Comparison of ENCODE assay signal across 14 cellular contexts in genomic region chr4:41060352-41061318, GRCh38.
DNase-seq lines count a peak whose midpoint lies in the region; ATAC-seq lines count a peak whose summit lies in the region.
"Had no signal": no experiment of that assay in that cellular context is flagged by ENCODE, and none has a peak within 500 bp of the region (broad histone marks: within the 10 kb centered on the region; RNA-seq: fewer than 3 reads in every experiment).

No MANE protein-coding gene starts in this region.

- H3K27ac Mint-ChIP-seq in T-cell = no peak overlapping the region
- H3K27ac Mint-ChIP-seq: activated naive CD8-positive, alpha-beta T cell treated with anti-CD3 and anti-CD28 coated beads, Interleukin-2, amount 10 ng/mL, durations not matched to agents 7 days and 5 days; dendritic cell treated with granulocyte-macrophage colony-stimulating factor and Interleukin-4, amounts not matched to agents 40 ng/mL and 50 ng/mL, for 4 days; stimulated activated naive CD8-positive, alpha-beta T cell treated with anti-CD3 and anti-CD28 coated beads, Interleukin-15, Interleukin-2, amounts not matched to agents 100 ng/mL and 50 ng/mL, for 24 hours had no signal

- POLR2A ChIA-PET in T-cell (lab: Charles Lee) = no interaction called here

- no peaks in the 10 kb centered on the region for H3K4me1 Mint-ChIP-seq in T-cell
- H3K4me1 Mint-ChIP-seq: activated naive CD8-positive, alpha-beta T cell treated with anti-CD3 and anti-CD28 coated beads, Interleukin-2, amount 10 ng/mL, durations not matched to agents 7 days and 5 days had no signal

- CTCF ChIA-PET in T-cell (lab: Charles Lee) = no interaction called here

- H3K9me3 Mint-ChIP-seq in T-cell = peaks cover 2 to 10% (median 4%) of the 10 kb centered on the region in 3 donors
- H3K9me3 Mint-ChIP-seq: activated naive CD8-positive, alpha-beta T cell treated with anti-CD3 and anti-CD28 coated beads, Interleukin-2, amount 10 ng/mL, durations not matched to agents 7 days and 5 days had no signal

- H3K36me3 Mint-ChIP-seq in T-cell = no peaks in the 10 kb centered on the region
- H3K36me3 Mint-ChIP-seq: activated naive CD8-positive, alpha-beta T cell treated with anti-CD3 and anti-CD28 coated beads, Interleukin-2, amount 10 ng/mL, durations not matched to agents 7 days and 5 days had no signal

- ATAC-seq in sciatic nerve (peak; percentile 30), HG03159 (IDR thresholded peaks at IDR 0.05; ENCODE audit: unreplicated experiment) (no peak), T-cell (replicated peaks in 1 of 4) (no peak)
- ATAC-seq: WTC11 had no signal

- H3K27me3 Mint-ChIP-seq in T-cell = peaks cover 4 to 7% of the 10 kb centered on the region in 2 donors
- H3K27me3 Mint-ChIP-seq: activated naive CD8-positive, alpha-beta T cell treated with anti-CD3 and anti-CD28 coated beads, Interleukin-2, amount 10 ng/mL, durations not matched to agents 7 days and 5 days; dendritic cell treated with granulocyte-macrophage colony-stimulating factor and Interleukin-4, amounts not matched to agents 40 ng/mL and 50 ng/mL, for 4 days had no signal

- intact Hi-C loops in head of caudate nucleus (cut with DNase I) = loop anchor here (10.0 kb wide), 1 partner anchor 136 kb away; no protein-coding TSS in a partner anchor
- intact Hi-C loops in sciatic nerve (cut with DNase I) = loop anchor here (10.0 kb wide), 1 partner anchor 154 kb away; the partner anchor contains the start of gene APBB2

- no peak overlapping the region for H3K4me3 Mint-ChIP-seq in T-cell
- H3K4me3 Mint-ChIP-seq: activated naive CD8-positive, alpha-beta T cell treated with anti-CD3 and anti-CD28 coated beads, Interleukin-2, amount 10 ng/mL, durations not matched to agents 7 days and 5 days; dendritic cell treated with granulocyte-macrophage colony-stimulating factor and Interleukin-4, amounts not matched to agents 40 ng/mL and 50 ng/mL, for 4 days; stimulated activated naive CD8-positive, alpha-beta T cell treated with anti-CD3 and anti-CD28 coated beads, Interleukin-15, Interleukin-2, amounts not matched to agents 100 ng/mL and 50 ng/mL, for 24 hours; WTC11 had no signal

- DNase-seq in AG08395 (ENCODE audit: low spot score) (peak; percentile 41), T1000 (lab: John Stamatoyannopoulos, UW) (peak; percentile 24), head of caudate nucleus (peak in 39 of 42 donors; percentile 22 to 85 (median 51)), sciatic nerve (ENCODE audit: low spot score) (no peak), NCI-H446 treated with DMSO at 0.1 percent for 48 hours (lab: John Stamatoyannopoulos, UW) (no peak), SHP77 treated with DMSO at 0.1 percent for 48 hours (lab: John Stamatoyannopoulos, UW) (no peak), T-cell (no peak)
- DNase-seq: activated CD8-positive, alpha-beta memory T cell treated with anti-CD3 and anti-CD28 coated beads, Interleukin-2, amount 50 U/mL, for 4 hours; activated naive CD8-positive, alpha-beta T cell treated with anti-CD3 and anti-CD28 coated beads, Interleukin-2, amount 10 ng/mL, durations not matched to agents 7 days and 5 days; NCI-H345 had no signal

Comparison
In these comparisons a context has a peak if more than half of its experiments do, and no peak if none do; other contexts are left out.
1. DNase-seq: peak in AG08395 (single experiment), T1000 (single experiment) and head of caudate nucleus (39 of 42); none in sciatic nerve (single experiment), NCI-H446 treated with DMSO at 0.1 percent for 48 hours (single experiment), SHP77 treated with DMSO at 0.1 percent for 48 hours (single experiment) and T-cell (0 of 34).